Comparison of ENCODE assay signal across 20 cellular contexts in the genomic region with DNA sequence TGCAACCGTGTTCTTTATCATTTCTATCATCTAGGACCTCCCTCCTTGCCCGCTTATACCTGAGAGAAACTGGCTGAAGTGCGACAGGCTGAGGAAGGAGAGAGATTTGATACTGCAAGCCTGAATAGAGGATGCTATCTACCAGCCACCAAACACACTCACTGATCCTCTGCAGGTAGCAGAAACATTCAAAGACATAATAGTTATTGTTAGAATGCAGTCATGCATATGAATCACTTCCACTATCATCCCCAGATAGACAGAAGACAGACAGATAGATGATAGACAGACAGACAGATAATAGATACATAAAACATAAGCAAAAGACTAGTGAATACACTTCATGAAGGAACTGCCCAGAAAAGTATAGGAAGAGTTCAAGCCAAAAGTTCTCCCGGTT.
DNase-seq lines count a peak whose midpoint lies in the region; ATAC-seq lines count a peak whose summit lies in the region.
"Had no signal": no experiment of that assay in that cellular context is flagged by ENCODE, and none has a peak within 500 bp of the region (broad histone marks: within the 10 kb centered on the region; RNA-seq: fewer than 3 reads in every experiment).

No MANE protein-coding gene starts in this region.

- ATAC-seq in GM18861 (IDR thresholded peaks at IDR 0.05; ENCODE audit: unreplicated experiment), result peak; percentile 54
- peak; percentile 36 for ATAC-seq in HG02884 (IDR thresholded peaks at IDR 0.05; ENCODE audit: unreplicated experiment)
- ATAC-seq in HG03378 (IDR thresholded peaks at IDR 0.05; ENCODE audit: unreplicated experiment), result peak; percentile 36
- no peak for ATAC-seq in GM18519 (IDR thresholded peaks at IDR 0.05; ENCODE audit: low FRiP score, unreplicated experiment)
- ATAC-seq in GM19035 (IDR thresholded peaks at IDR 0.05; ENCODE audit: unreplicated experiment), result no peak

- DNase-seq in activated naive CD4-positive, alpha-beta T cell (lab: John Stamatoyannopoulos, UW), result no peak
- no peak for DNase-seq in epidermal melanocyte (ENCODE audit: insufficient read length, low spot score)
- DNase-seq: CD4-positive, CD25-positive, alpha-beta regulatory T cell; COR-L47; DMS79; H7; HFFc6; IMR-90; NCI-H1105; NCI-H1694; NCI-H2081 treated with DMSO at 0.1 percent for 48 hours; NCI-H2171 treated with DMSO at 0.1 percent for 48 hours; NCI-H446; NCI-H526; Peyer's patch had no signal

Comparison
In these comparisons a context has a peak if more than half of its experiments do, and no peak if none do; other contexts are left out.
1. ATAC-seq: peak in GM18861 (single experiment), HG02884 (single experiment) and HG03378 (single experiment); none in GM18519 (single experiment) and GM19035 (single experiment).